ENCODE assay signal across 9 cellular contexts in genomic region chrX:77447339-77448149, GRCh38. TPM values are rescaled to one million over a fixed set of nuclear protein-coding genes. Genes with fewer than 3 reads are reported as not detected.
DNase-seq lines count a peak whose midpoint lies in the region; ATAC-seq, FAIRE-seq and TF ChIP-seq lines count a peak whose summit lies in the region.
"Had no signal": no experiment of that assay in that cellular context is flagged by ENCODE, and none has a peak within 500 bp of the region (broad histone marks: within the 10 kb centered on the region; RNA-seq: fewer than 3 reads in every experiment).

FGF16 (plus strand) TSS chrX:77447389; CDS start chrX:77447675, 286 bp downstream.

- H3K27ac ChIP-seq in lower lobe of right lung (no peak within 1 kb of the TSS), thymus (ENCODE audit: low read depth) (no peak within 1 kb of the TSS)
- H3K27ac ChIP-seq: 22Rv1 had no signal

- no peak for TF ChIP-seq CTCF in lower lobe of right lung (IDR thresholded peaks at IDR 0.05)

- H3K27me3 Mint-ChIP-seq in central memory CD8-positive, alpha-beta T cell: peaks cover 32% of the 10 kb centered on the region

- H3K9me3 Mint-ChIP-seq in central memory CD8-positive, alpha-beta T cell: no peaks in the 10 kb centered on the region

- H3K27me3 ChIP-seq in lower lobe of right lung (ENCODE audit: low read depth) (peaks cover 7% of the 10 kb centered on the region), thymus (ENCODE audit: control insufficient read depth, insufficient read depth) (no peaks in the 10 kb centered on the region)

- H3K36me3 ChIP-seq in lower lobe of right lung: no peaks in the 10 kb centered on the region
- H3K36me3 ChIP-seq in thymus (ENCODE audit: control insufficient read depth, insufficient read depth): no peaks in the 10 kb centered on the region

- no peak for ATAC-seq in central memory CD8-positive, alpha-beta T cell (replicated peaks; ENCODE audit: extremely low read depth, poor library complexity, severe bottlenecking)
- peak in 1 of 2 donors; percentile 19 for ATAC-seq in lower lobe of right lung
- no peak for ATAC-seq in GM18517 (IDR thresholded peaks at IDR 0.05; ENCODE audit: unreplicated experiment)
- no peak for ATAC-seq in GM18868 (IDR thresholded peaks at IDR 0.05; ENCODE audit: unreplicated experiment)

- FAIRE-seq in GM19239 (lab: Jason Lieb, UNC): no peak

- H3K4me1 ChIP-seq in lower lobe of right lung (peaks cover 8% of the 10 kb centered on the region), thymus (ENCODE audit: control insufficient read depth, insufficient read depth, low read length) (no peaks in the 10 kb centered on the region)

- peaks cover 1% of the 10 kb centered on the region for H3K36me3 Mint-ChIP-seq in central memory CD8-positive, alpha-beta T cell (ENCODE audit: insufficient read depth)

- no peaks in the 10 kb centered on the region for H3K4me1 Mint-ChIP-seq in central memory CD8-positive, alpha-beta T cell

- H3K4me3 ChIP-seq in lower lobe of right lung: peak within 1 kb of the TSS; percentile 42
- peak within 1 kb of the TSS; percentile 23 for H3K4me3 ChIP-seq in thymus (ENCODE audit: low read length)

- H3K27ac Mint-ChIP-seq in central memory CD8-positive, alpha-beta T cell (ENCODE audit: low read depth): no peak within 1 kb of the TSS

- peak within 1 kb of the TSS; percentile 55 for H3K4me3 Mint-ChIP-seq in central memory CD8-positive, alpha-beta T cell

- H3K9me3 ChIP-seq in lower lobe of right lung: no peaks in the 10 kb centered on the region
- no peaks in the 10 kb centered on the region for H3K9me3 ChIP-seq in thymus (ENCODE audit: control insufficient read depth)

- DNase-seq in DMS53 (lab: John Stamatoyannopoulos, UW): peak; percentile 7
- DNase-seq in DMS53 treated with DMSO at 0.1 percent for 48 hours (lab: John Stamatoyannopoulos, UW; ENCODE audit: unreplicated experiment): no peak
- DNase-seq in central memory CD8-positive, alpha-beta T cell (ENCODE audit: low spot score in 2 of 2): no peak
- no peak for DNase-seq in lower lobe of right lung
- no peak for DNase-seq in GM19239 (ENCODE audit: insufficient read length, low spot score)

- intact Hi-C loops in lower lobe of right lung (cut with DNase I): no loop called here

- WGBS in thymus: 3% methylated on average over 83 of the region's 84 CpGs

RNA-seq across cellular contexts. Expression of gene FGF16, which starts in this region (rescaled TPM):
- not detected for total RNA-seq in lower lobe of right lung
- 0.07 TPM for polyA plus RNA-seq in thymus
